8 cellular contexts compared by ENCODE assay signal in the genomic region with DNA sequence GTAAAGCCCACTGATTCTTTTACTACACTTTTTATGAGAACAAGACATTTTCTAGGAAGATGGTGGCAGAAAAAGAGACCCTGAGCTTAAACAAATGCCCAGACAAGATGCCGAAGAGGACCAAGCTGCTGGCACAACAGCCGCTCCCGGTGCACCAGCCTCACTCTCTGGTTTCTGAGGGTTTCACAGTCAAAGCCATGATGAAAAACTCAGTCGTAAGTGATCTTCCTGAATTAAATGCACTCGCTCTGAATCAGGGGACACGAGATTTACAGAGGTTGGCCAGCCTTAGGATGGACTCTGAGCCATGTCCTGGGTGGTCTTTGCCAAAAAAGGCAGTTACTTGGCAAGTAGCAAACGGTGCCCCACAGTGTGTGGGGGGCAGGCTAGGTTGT. TPM values are rescaled to one million over a fixed set of nuclear protein-coding genes. Genes with fewer than 3 reads are reported as not detected.
DNase-seq lines count a peak whose midpoint lies in the region; TF ChIP-seq lines count a peak whose summit lies in the region.

No MANE protein-coding gene starts in this region.

- no peak for TF ChIP-seq CTCF in GM10248 (IDR thresholded peaks at IDR 0.05; ENCODE audit: control extremely low read depth, extremely low read depth, low read depth, missing control alignments)

- no peaks in the 10 kb centered on the region for H3K27me3 Mint-ChIP-seq in activated naive CD4-positive, alpha-beta T cell treated with anti-CD3 and anti-CD28 coated beads, Interleukin-2, amount 50 U/mL, for 24 hours
- H3K27me3 Mint-ChIP-seq in immature natural killer cell (ENCODE audit: low read depth in 3 of 3), result peaks cover 5 to 12% (median 11%) of the 10 kb centered on the region in 3 donors
- no peaks in the 10 kb centered on the region for H3K27me3 Mint-ChIP-seq in stimulated activated naive CD8-positive, alpha-beta T cell treated with anti-CD3 and anti-CD28 coated beads, Interleukin-15, Interleukin-2, amounts not matched to agents 100 ng/mL and 50 ng/mL, for 24 hours

- H3K36me3 ChIP-seq in HUES64 (ENCODE audit: insufficient read depth, low read length), result no peaks in the 10 kb centered on the region

- H3K27ac ChIP-seq in HUES64 (ENCODE audit: low read depth, low read length), result no peak overlapping the region

- POLR2A ChIA-PET in GM10248 (lab: Yijun Ruan, JAX), result no interaction called here

- H3K9ac ChIP-seq in HUES64 (ENCODE audit: low read depth, low read length), result no peak overlapping the region

- no peaks in the 10 kb centered on the region for H3K36me3 Mint-ChIP-seq in activated naive CD4-positive, alpha-beta T cell treated with anti-CD3 and anti-CD28 coated beads, Interleukin-2, amount 50 U/mL, for 24 hours
- H3K36me3 Mint-ChIP-seq in immature natural killer cell, result no peaks in the 10 kb centered on the region
- no peaks in the 10 kb centered on the region for H3K36me3 Mint-ChIP-seq in stimulated activated naive CD8-positive, alpha-beta T cell treated with anti-CD3 and anti-CD28 coated beads, Interleukin-15, Interleukin-2, amounts not matched to agents 100 ng/mL and 50 ng/mL, for 24 hours (ENCODE audit: low read depth)

- 73% methylated on average over 7 of the region's 7 CpGs for WGBS in HUES64

- no peaks in the 10 kb centered on the region for H3K9me3 Mint-ChIP-seq in activated naive CD4-positive, alpha-beta T cell treated with anti-CD3 and anti-CD28 coated beads, Interleukin-2, amount 50 U/mL, for 24 hours
- no peaks in the 10 kb centered on the region for H3K9me3 Mint-ChIP-seq in immature natural killer cell
- H3K9me3 Mint-ChIP-seq in stimulated activated naive CD8-positive, alpha-beta T cell treated with anti-CD3 and anti-CD28 coated beads, Interleukin-15, Interleukin-2, amounts not matched to agents 100 ng/mL and 50 ng/mL, for 24 hours, result no peaks in the 10 kb centered on the region

- peaks cover 3% of the 10 kb centered on the region for H3K4me1 ChIP-seq in HUES64 (ENCODE audit: insufficient read depth, low read length)

- H3K27ac Mint-ChIP-seq in activated naive CD4-positive, alpha-beta T cell treated with anti-CD3 and anti-CD28 coated beads, Interleukin-2, amount 50 U/mL, for 24 hours, result no peak overlapping the region
- peak overlapping the region; percentile 77 to 97 (median 92) for H3K27ac Mint-ChIP-seq in immature natural killer cell
- peak overlapping the region; percentile 90 for H3K27ac Mint-ChIP-seq in stimulated activated naive CD8-positive, alpha-beta T cell treated with anti-CD3 and anti-CD28 coated beads, Interleukin-15, Interleukin-2, amounts not matched to agents 100 ng/mL and 50 ng/mL, for 24 hours

- H3K4me3 ChIP-seq in HUES64 (ENCODE audit: low read length), result peak overlapping the region; percentile 31

- peaks cover 6% of the 10 kb centered on the region; the same call in 1 of the 2 replicates for H3K27me3 ChIP-seq in HUES64 (ENCODE audit: insufficient read depth, low read length)

- DNase-seq in immature natural killer cell (no peak), GM10248 (ENCODE audit: extremely low spot score) (no peak), NCI-H345 (lab: John Stamatoyannopoulos, UW) (no peak), iPS-NIHi7 (ENCODE audit: extremely low spot score) (no peak)
- DNase-seq in effector CD4-positive, alpha-beta T cell, result no peak

- no peaks in the 10 kb centered on the region for H3K9me3 ChIP-seq in HUES64 (ENCODE audit: insufficient read depth, low read depth, low read length)

- CTCF ChIA-PET in GM10248 (lab: Yijun Ruan, JAX), result interaction anchor here (2.1 kb wide), 1 partner anchor 10 kb away, joined by 9 read pairs; no protein-coding TSS in a partner anchor

- peak overlapping the region; percentile 87 for H3K4me3 Mint-ChIP-seq in activated naive CD4-positive, alpha-beta T cell treated with anti-CD3 and anti-CD28 coated beads, Interleukin-2, amount 50 U/mL, for 24 hours
- H3K4me3 Mint-ChIP-seq in immature natural killer cell, result peak overlapping the region; percentile 92 to 97 (median 94)
- H3K4me3 Mint-ChIP-seq in stimulated activated naive CD8-positive, alpha-beta T cell treated with anti-CD3 and anti-CD28 coated beads, Interleukin-15, Interleukin-2, amounts not matched to agents 100 ng/mL and 50 ng/mL, for 24 hours, result peak overlapping the region; percentile 80

- peaks cover 13% of the 10 kb centered on the region for H3K4me1 Mint-ChIP-seq in activated naive CD4-positive, alpha-beta T cell treated with anti-CD3 and anti-CD28 coated beads, Interleukin-2, amount 50 U/mL, for 24 hours
- peaks cover 10 to 16% of the 10 kb centered on the region in 2 donors for H3K4me1 Mint-ChIP-seq in immature natural killer cell
- peaks cover 19% of the 10 kb centered on the region for H3K4me1 Mint-ChIP-seq in stimulated activated naive CD8-positive, alpha-beta T cell treated with anti-CD3 and anti-CD28 coated beads, Interleukin-15, Interleukin-2, amounts not matched to agents 100 ng/mL and 50 ng/mL, for 24 hours (ENCODE audit: low read depth)

RNA-seq across cellular contexts. Expression of gene PACRG, which starts 0.4 kb away (rescaled TPM):
- not detected for polyA plus RNA-seq in HUES64 (2013, experiment 1 of 2)
- polyA plus RNA-seq in HUES64 (2013, experiment 2 of 2), result 0.38 TPM
- not detected for polyA plus RNA-seq in immature natural killer cell

RNA-seq across cellular contexts. Expression of gene PRKN, which starts 0.6 kb away (rescaled TPM):
- polyA plus RNA-seq in HUES64 (2013, experiment 1 of 2), result 0.25 TPM
- polyA plus RNA-seq in HUES64 (2013, experiment 2 of 2), result 0.82 TPM
- 1 to 10 TPM in 2 of 3 donors, under 1 TPM in 1; 0.37 to 6.4 (median 2.8) TPM for polyA plus RNA-seq in immature natural killer cell
